ENCODE assay signal across 14 cellular contexts in the genomic region with DNA sequence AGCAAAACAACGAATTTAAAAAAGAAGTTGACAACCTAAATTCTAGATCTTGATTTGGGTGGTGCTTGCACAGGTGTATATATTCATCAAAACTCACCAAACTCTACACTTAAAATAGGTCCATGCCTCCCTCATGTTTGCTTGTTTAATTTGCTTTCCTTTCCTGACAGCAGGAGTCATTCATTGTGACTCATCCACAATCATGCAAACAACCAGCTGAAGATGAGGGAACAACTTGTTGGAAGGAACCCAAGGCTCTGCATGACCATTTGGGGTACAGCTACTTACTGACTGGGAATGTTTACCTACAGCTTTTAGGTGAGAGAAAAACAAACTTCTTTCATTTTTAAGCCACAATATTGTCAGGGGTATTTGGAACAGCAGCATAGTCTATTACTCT.
DNase-seq lines count a peak whose midpoint lies in the region; ATAC-seq and TF ChIP-seq lines count a peak whose summit lies in the region.
"Had no signal": no experiment of that assay in that cellular context is flagged by ENCODE, and none has a peak within 500 bp of the region (broad histone marks: within the 10 kb centered on the region; RNA-seq: fewer than 3 reads in every experiment).

No MANE protein-coding gene starts in this region.

- no peak for ATAC-seq in GM21515 (IDR thresholded peaks at IDR 0.05; ENCODE audit: unreplicated experiment)
- ATAC-seq: left colon had no signal

- H3K4me3 ChIP-seq in Peyer's patch = no peak overlapping the region
- H3K4me3 ChIP-seq: coronary artery, suprapubic skin had no signal

- H3K27ac ChIP-seq in Peyer's patch = no peak overlapping the region
- H3K27ac ChIP-seq: coronary artery, suprapubic skin had no signal

- TF ChIP-seq POLR2A in Peyer's patch (IDR thresholded peaks at IDR 0.05) = no peak

- no peaks in the 10 kb centered on the region for H3K36me3 ChIP-seq in Peyer's patch
- H3K36me3 ChIP-seq: suprapubic skin had no signal

- no peaks in the 10 kb centered on the region for H3K4me1 ChIP-seq in Peyer's patch
- H3K4me1 ChIP-seq: suprapubic skin had no signal

- H3K9me3 ChIP-seq in Peyer's patch = no peaks in the 10 kb centered on the region
- H3K9me3 ChIP-seq: suprapubic skin had no signal

- TF ChIP-seq CTCF in Peyer's patch (IDR thresholded peaks at IDR 0.05) = no peak

- no peaks in the 10 kb centered on the region for H3K27me3 ChIP-seq in Peyer's patch
- H3K27me3 ChIP-seq: suprapubic skin had no signal

- peak; percentile 87 for DNase-seq in DMS53 (lab: John Stamatoyannopoulos, UW)
- DNase-seq in LoVo (ENCODE audit: low spot score) = peak; percentile 37
- DNase-seq in brain pericyte (ENCODE audit: low read depth, low spot score) = peak; percentile 69
- DNase-seq in kidney tubule cell (ENCODE audit: low spot score) = peak; percentile 46
- DNase-seq in occipital lobe (lab: John Stamatoyannopoulos, UW) = no peak
- no peak for DNase-seq in NCI-H2081 treated with DMSO at 0.1 percent for 48 hours (lab: John Stamatoyannopoulos, UW)
- no peak for DNase-seq in Peyer's patch
- DNase-seq: CD4-positive, alpha-beta T cell; left colon; NCI-H510A treated with DMSO at 0.1 percent for 48 hours; small intestine had no signal

Comparison
In these comparisons a context has a peak if more than half of its experiments do, and no peak if none do; other contexts are left out.
1. DNase-seq: peak in DMS53 (single experiment), LoVo (single experiment), brain pericyte (single experiment) and kidney tubule cell (single experiment); none in occipital lobe (single experiment), NCI-H2081 treated with DMSO at 0.1 percent for 48 hours (single experiment) and Peyer's patch (0 of 3).